12 cellular contexts compared by ENCODE assay signal in the genomic region with DNA sequence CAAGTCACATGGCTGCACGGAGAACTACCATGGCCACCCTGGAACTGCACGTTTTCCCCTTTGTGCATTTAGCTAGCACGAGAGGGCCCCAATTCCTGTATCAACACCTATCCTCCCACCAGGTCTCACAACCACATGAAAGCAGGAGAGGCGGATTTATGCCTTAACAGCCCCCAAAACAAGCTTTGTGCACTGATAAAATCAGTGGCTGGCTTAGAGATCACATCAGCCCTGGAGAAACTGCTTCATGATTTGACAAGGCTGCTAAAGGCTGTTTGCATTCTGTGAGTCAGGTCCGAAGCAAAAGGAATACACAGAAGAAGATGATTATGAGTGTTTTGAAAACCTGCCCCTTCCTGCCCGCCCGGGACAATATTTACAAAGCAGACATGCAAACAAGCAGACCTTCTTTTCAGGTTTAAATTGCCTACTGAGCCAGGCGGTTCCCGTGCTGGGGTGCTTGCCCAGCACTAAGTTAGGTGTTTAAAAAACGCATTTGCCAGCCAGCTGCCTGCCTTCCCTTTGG. TPM values are rescaled to one million over a fixed set of nuclear protein-coding genes. Genes with fewer than 3 reads are reported as not detected.
DNase-seq lines count a peak whose midpoint lies in the region; ATAC-seq, FAIRE-seq and TF ChIP-seq lines count a peak whose summit lies in the region.
"Had no signal": no experiment of that assay in that cellular context is flagged by ENCODE, and none has a peak within 500 bp of the region (broad histone marks: within the 10 kb centered on the region; RNA-seq: fewer than 3 reads in every experiment).

No MANE protein-coding gene starts in this region.

- H3K36me3 ChIP-seq in bronchial epithelial cell (ENCODE audit: control insufficient read depth, insufficient read depth, low read length): no peaks in the 10 kb centered on the region
- H3K36me3 ChIP-seq: tibial artery had no signal

- FAIRE-seq in bronchial epithelial cell (lab: Jason Lieb, UNC): peak; percentile 7
- FAIRE-seq: GM12891, RCC 7860 had no signal

- peaks cover 3% of the 10 kb centered on the region; the same call in 1 of the 2 replicates for H3K36me3 Mint-ChIP-seq in HFFc6 (ENCODE audit: low read depth)
- H3K36me3 Mint-ChIP-seq: brain had no signal

- H3K27me3 Mint-ChIP-seq in HFFc6 (ENCODE audit: insufficient read depth): peaks cover 9% of the 10 kb centered on the region
- H3K27me3 Mint-ChIP-seq: brain had no signal

- H3K4me3 ChIP-seq in bronchial epithelial cell (ENCODE audit: low read depth, low read length): no peak overlapping the region
- H3K4me3 ChIP-seq: tibial artery had no signal

- TF ChIP-seq CTCF in bronchial epithelial cell (IDR thresholded peaks at IDR 0.05; ENCODE audit: insufficient read depth, low read length, severe bottlenecking): no peak
- TF ChIP-seq CTCF in HFFc6 (IDR thresholded peaks at IDR 0.05): no peak

- no peak overlapping the region for H3K27ac Mint-ChIP-seq in HFFc6
- H3K27ac Mint-ChIP-seq: brain had no signal

- H3K4me1 Mint-ChIP-seq in HFFc6 (ENCODE audit: low read depth): peaks cover 8% of the 10 kb centered on the region; the same call in 1 of the 2 replicates
- H3K4me1 Mint-ChIP-seq: brain had no signal

- H3K9me3 Mint-ChIP-seq in HFFc6: no peaks in the 10 kb centered on the region

- H3K27me3 ChIP-seq in bronchial epithelial cell (ENCODE audit: control insufficient read depth, insufficient read depth, low read length): no peaks in the 10 kb centered on the region
- H3K27me3 ChIP-seq: tibial artery had no signal

- peak; percentile 16 for DNase-seq in stimulated activated naive CD4-positive, alpha-beta T cell treated with Interleukin-2 at 50 U/mL for 16 hours (lab: John Stamatoyannopoulos, UW)
- DNase-seq in stimulated activated naive CD4-positive, alpha-beta T cell (lab: John Stamatoyannopoulos, UW): no peak
- peak; percentile 83 for DNase-seq in NCI-H748 (lab: John Stamatoyannopoulos, UW; ENCODE audit: unreplicated experiment)
- DNase-seq in bronchial epithelial cell (ENCODE audit: low read depth): peak; percentile 90
- peak; percentile 48 for DNase-seq in ureter (ENCODE audit: low spot score)
- no peak for DNase-seq in HFFc6
- DNase-seq: tibial artery had no signal

- no peak for ATAC-seq in HG02973 (IDR thresholded peaks at IDR 0.05; ENCODE audit: unreplicated experiment)
- no peak for ATAC-seq in HG02588 (IDR thresholded peaks at IDR 0.05; ENCODE audit: unreplicated experiment)

- H3K4me3 Mint-ChIP-seq in HFFc6: no peak overlapping the region
- H3K4me3 Mint-ChIP-seq: brain had no signal

RNA-seq across cellular contexts. Expression of a gene that starts 25.9 kb away (rescaled TPM):
- total RNA-seq in bronchial epithelial cell (2.9 and 5.3 TPM in 2 replicates), ureter (0.23 TPM)
- 10 to 100 TPM in 5 of 6 experiments, 1 to 10 TPM in 1; 5.8 to 53.2 (median 48.3) TPM for total RNA-seq in HFFc6 (2021; fragmentation: NEBNext Ultra II Directional; extraction: Animal tissue kit (Norgen Biotek cat#: 25700))

Comparison
In these comparisons a context has a peak if more than half of its experiments do, and no peak if none do; other contexts are left out.
1. DNase-seq: peak in stimulated activated naive CD4-positive, alpha-beta T cell treated with Interleukin-2 at 50 U/mL for 16 hours (single experiment), NCI-H748 (single experiment), bronchial epithelial cell (single experiment) and ureter (single experiment); none in stimulated activated naive CD4-positive, alpha-beta T cell (0 of 6) and HFFc6 (single experiment).